ENCODE assay signal across 8 cellular contexts in the genomic region with DNA sequence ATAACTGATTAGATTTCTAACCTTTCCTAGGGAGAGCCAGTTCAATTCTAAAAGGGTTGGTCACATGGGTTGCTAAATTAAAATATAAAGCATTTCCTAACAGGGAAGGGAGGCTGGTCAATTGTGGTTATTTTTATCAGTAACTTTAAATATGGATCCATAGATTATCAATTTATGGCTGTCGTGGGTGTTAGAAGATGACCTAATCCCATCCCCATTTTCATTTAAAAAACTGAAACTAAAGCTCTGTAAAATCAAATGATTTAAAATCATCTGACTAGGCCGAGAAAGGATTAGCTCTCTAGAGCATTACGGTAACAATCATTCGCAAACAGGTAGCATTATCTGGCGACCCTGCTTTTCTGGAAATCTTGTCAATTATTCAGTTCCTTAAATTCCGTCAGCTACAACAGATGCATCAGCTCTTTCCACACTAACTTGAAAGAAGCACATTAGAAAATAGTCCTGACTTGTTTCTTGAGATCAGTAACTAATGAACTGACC. TPM values are rescaled to one million over a fixed set of nuclear protein-coding genes. Genes with fewer than 3 reads are reported as not detected.
A peak's percentile ranks its signal among the peaks of the same experiment; 100 is the strongest.
DNase-seq lines count a peak whose midpoint lies in the region; ATAC-seq and TF ChIP-seq lines count a peak whose summit lies in the region.

No MANE protein-coding gene starts in this region.

- peak overlapping the region; percentile 64 for H3K4me3 ChIP-seq in iPS-11a (ENCODE audit: low read depth, low read length)
- peak overlapping the region; percentile 72 to 89 for H3K4me3 ChIP-seq in stomach smooth muscle (ENCODE audit: low read length in 2 of 2)

- no peaks in the 10 kb centered on the region for H3K9me3 Mint-ChIP-seq in activated B cell treated with CpG ODN at 0.5 μM for 24 hours

- H3K4me3 Mint-ChIP-seq in activated B cell treated with CpG ODN at 0.5 μM for 24 hours, result peak overlapping the region; percentile 95

- intact Hi-C loops in activated B cell treated with CpG ODN at 0.5 μM for 24 hours (cut with micrococcal nuclease), result loop anchor here (1.0 to 5.0 kb wide), 7 partner anchors 45 to 421 kb away; partner anchors contain the start of gene AGPS

- H3K4me1 ChIP-seq in stomach smooth muscle (ENCODE audit: control insufficient read depth, insufficient read depth, low read length), result peaks cover 10% of the 10 kb centered on the region

- no peak for TF ChIP-seq CTCF in activated B cell treated with CpG ODN at 0.5 μM for 24 hours (IDR thresholded peaks at IDR 0.05)

- POLR2A ChIA-PET in activated B cell treated with CpG ODN at 0.5 μM for 24 hours (lab: Charles Lee), result interaction anchor here (0.7 to 4.4 kb wide), 18 partner anchors 7 to 1239 kb away, joined by 3 to 212 read pairs (median 6); partner anchors contain the start of genes AGPS, NFE2L2, PJVK and PRKRA

- H3K9ac ChIP-seq in stomach smooth muscle (ENCODE audit: low read length in 2 of 2), result peak overlapping the region; percentile 97 to 99

- peak overlapping the region; percentile 100 for H3K27ac ChIP-seq in stomach smooth muscle (ENCODE audit: low read length)

- CTCF ChIA-PET in activated B cell treated with CpG ODN at 0.5 μM for 24 hours (lab: Charles Lee), result interaction anchor here (0.9 to 1.7 kb wide), 4 partner anchors 46 to 181 kb away, joined by 3 to 25 read pairs (median 8); partner anchors contain the start of genes AGPS and NFE2L2

- H3K27me3 ChIP-seq in stomach smooth muscle (ENCODE audit: control insufficient read depth in 1 of 2, insufficient read depth in 2 of 2, low read length in 2 of 2), result no peaks in the 10 kb centered on the region

- DNase-seq in NOMO-1 treated with DMSO at 0.1 percent for 48 hours (lab: John Stamatoyannopoulos, UW; ENCODE audit: unreplicated experiment) (peak; percentile 52), NOMO-1 treated with dmso at 0.1 percent for 144 hours (lab: John Stamatoyannopoulos, UW; ENCODE audit: unreplicated experiment) (no peak), activated B cell treated with CpG ODN at 0.5 μM for 24 hours (no peak), T-helper 9 cell (no peak), retina (no peak)

- peaks cover 45% of the 10 kb centered on the region for H3K4me1 Mint-ChIP-seq in activated B cell treated with CpG ODN at 0.5 μM for 24 hours

- peak; percentile 0 for ATAC-seq in activated B cell treated with CpG ODN at 0.5 μM for 24 hours (ENCODE audit: low read depth)
- no peak for ATAC-seq in HG03039 (IDR thresholded peaks at IDR 0.05; ENCODE audit: unreplicated experiment)

- peaks cover 42% of the 10 kb centered on the region for H3K36me3 Mint-ChIP-seq in activated B cell treated with CpG ODN at 0.5 μM for 24 hours (ENCODE audit: low read depth)

- peak overlapping the region; percentile 100 for H3K27ac Mint-ChIP-seq in activated B cell treated with CpG ODN at 0.5 μM for 24 hours

- no peaks in the 10 kb centered on the region for H3K9me3 ChIP-seq in stomach smooth muscle (ENCODE audit: control insufficient read depth in 2 of 2, low read length in 2 of 2)

- no peaks in the 10 kb centered on the region for H3K27me3 Mint-ChIP-seq in activated B cell treated with CpG ODN at 0.5 μM for 24 hours

- peaks cover 5 to 10% of the 10 kb centered on the region in 2 donors for H3K36me3 ChIP-seq in stomach smooth muscle (ENCODE audit: control insufficient read depth in 2 of 2, insufficient read depth in 2 of 2, low read length in 2 of 2)

RNA-seq across cellular contexts. Expression of gene HNRNPA3, which starts 0.9 kb away (rescaled TPM):
- total RNA-seq in activated B cell treated with CpG ODN at 0.5 μM for 24 hours, result 254 and 275 TPM in 2 replicates

RNA-seq across cellular contexts. Expression of gene NFE2L2, which starts 52.9 kb away (rescaled TPM):
- 79.1 and 89.3 TPM in 2 replicates for total RNA-seq in activated B cell treated with CpG ODN at 0.5 μM for 24 hours
